In the genomic region with DNA sequence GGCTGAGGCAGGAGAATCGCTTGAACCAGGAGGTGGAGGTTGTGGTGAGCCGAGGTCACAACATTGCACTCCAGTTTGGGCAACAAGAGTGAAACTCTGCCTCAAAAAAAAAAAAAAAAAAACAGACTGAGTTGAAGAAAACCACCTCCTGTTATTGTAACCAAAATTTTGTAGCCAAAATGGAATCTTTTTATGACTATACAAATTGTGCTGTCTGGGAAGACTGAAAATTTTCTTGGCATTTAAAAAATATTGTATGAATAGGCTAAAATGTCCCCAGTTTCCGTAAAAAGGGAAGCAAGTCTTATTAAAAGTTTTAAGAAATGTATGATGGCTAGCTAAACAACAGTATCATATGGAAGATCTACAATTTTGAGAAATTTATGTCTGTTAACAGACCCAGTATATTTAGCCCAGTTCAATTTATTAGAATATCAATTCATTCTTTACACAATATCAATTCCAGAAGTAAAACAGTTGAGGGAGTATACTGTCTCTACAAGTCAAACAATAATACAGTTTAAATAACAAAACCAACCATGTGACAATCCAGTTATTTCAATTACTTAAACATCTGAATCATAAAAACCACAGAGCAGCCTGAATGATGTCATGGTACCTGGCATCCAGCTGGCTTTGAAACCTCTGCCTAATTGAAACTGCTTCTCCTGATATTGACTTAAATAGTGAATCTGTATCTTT, we compare ENCODE assay signal across 8 cellular contexts.
DNase-seq lines count a peak whose midpoint lies in the region; ATAC-seq and TF ChIP-seq lines count a peak whose summit lies in the region.

No MANE protein-coding gene starts in this region.

- ATAC-seq in activated CD4-positive, CD25-positive, alpha-beta regulatory T cell treated with anti-CD3 and anti-CD28 coated beads, Interleukin-2, amount 50 U/mL, for 24 hours: peak; percentile 40 to 59
- ATAC-seq in HG03095 (IDR thresholded peaks at IDR 0.05; ENCODE audit: unreplicated experiment) (peak; percentile 66), left colon (no peak)

- no peak for DNase-seq in activated CD4-positive, CD25-positive, alpha-beta regulatory T cell (lab: John Stamatoyannopoulos, UW)
- DNase-seq in RKO (ENCODE audit: low spot score) (peak; percentile 61), left kidney (ENCODE audit: low read depth, low spot score) (peak; percentile 9), left colon (no peak), epidermal melanocyte (ENCODE audit: insufficient read length, low spot score) (no peak), erythroblast (lab: John Stamatoyannopoulos, UW) (no peak)

- TF ChIP-seq POLR2A in erythroblast (IDR thresholded peaks at IDR 0.05; ENCODE audit: low read length): no peak

- intact Hi-C loops in left colon (cut with DNase I, micrococcal nuclease): no loop called here

Comparison
In these comparisons a context has a peak if more than half of its experiments do, and no peak if none do; other contexts are left out.
1. DNase-seq: peak in RKO (single experiment) and left kidney (single experiment); none in activated CD4-positive, CD25-positive, alpha-beta regulatory T cell (0 of 4), left colon (0 of 2), epidermal melanocyte (single experiment) and erythroblast (0 of 2).